8 cellular contexts compared by ENCODE assay signal in the genomic region with DNA sequence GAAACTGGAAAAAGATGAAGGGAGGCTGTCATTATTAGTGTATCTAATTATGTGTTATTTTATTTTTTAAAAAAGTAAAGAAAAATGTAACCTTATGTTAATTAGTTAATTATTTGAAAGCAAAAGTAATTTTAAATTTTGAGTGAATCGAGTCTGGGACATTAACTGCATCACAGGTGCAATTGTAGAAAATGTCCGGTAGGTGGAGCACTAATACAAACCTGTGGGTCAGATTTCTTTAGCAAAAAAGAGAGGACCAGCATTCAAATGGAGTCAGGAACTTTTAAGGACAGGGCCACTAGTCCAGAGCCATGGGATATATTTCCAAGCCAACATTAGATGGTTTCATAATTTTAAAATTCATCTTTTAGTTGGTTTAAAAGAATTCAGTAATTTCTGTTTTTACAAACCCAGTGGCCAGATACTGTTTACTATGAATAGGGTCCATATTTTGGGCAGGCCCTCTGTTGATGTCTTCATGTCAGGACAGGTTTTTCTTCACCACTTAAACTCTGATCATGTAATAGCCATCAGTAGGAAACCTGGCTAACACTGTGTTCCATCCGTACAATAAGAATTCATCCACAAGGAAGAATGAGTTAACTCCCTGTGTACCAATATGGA. TPM values are rescaled to one million over a fixed set of nuclear protein-coding genes. Genes with fewer than 3 reads are reported as not detected.
DNase-seq lines count a peak whose midpoint lies in the region; ATAC-seq and TF ChIP-seq lines count a peak whose summit lies in the region.

No MANE protein-coding gene starts in this region.

- CTCF ChIA-PET in activated CD4-positive, alpha-beta memory T cell treated with anti-CD3 and anti-CD28 coated beads for 36 hours (lab: Charles Lee): interaction anchor here (0.8 to 4.3 kb wide), 6 partner anchors 9 to 226 kb away, joined by 5 to 23 read pairs (median 10); no protein-coding TSS in a partner anchor

- H3K4me3 Mint-ChIP-seq in activated CD4-positive, alpha-beta memory T cell treated with anti-CD3 and anti-CD28 coated beads for 36 hours: no peak overlapping the region
- no peak overlapping the region for H3K4me3 Mint-ChIP-seq in progenitor cell of endocrine pancreas (ENCODE audit: low read depth)

- DNase-seq in Right ventricle myocardium superior: no peak
- no peak for DNase-seq in cardiac septum (ENCODE audit: low spot score)
- DNase-seq in NCI-H2081 (lab: John Stamatoyannopoulos, UW): peak; percentile 19 to 40
- peak; percentile 15 for DNase-seq in activated CD4-positive, alpha-beta memory T cell treated with anti-CD3 and anti-CD28 coated beads for 36 hours
- DNase-seq in germinal center (ENCODE audit: low spot score): peak; percentile 59
- no peak for DNase-seq in progenitor cell of endocrine pancreas (ENCODE audit: low spot score, unreplicated experiment)
- DNase-seq in cerebellar nuclear complex (lab: John Stamatoyannopoulos, UW): no peak

- intact Hi-C loops in Right ventricle myocardium superior (cut with DNase I): loop anchor here (5.0 kb wide), 1 partner anchor 227 kb away; no protein-coding TSS in a partner anchor
- intact Hi-C loops in cardiac septum (cut with DNase I): loop anchor here (2.0 kb wide), 1 partner anchor 229 kb away; no protein-coding TSS in a partner anchor
- intact Hi-C loops in activated CD4-positive, alpha-beta memory T cell treated with anti-CD3 and anti-CD28 coated beads for 36 hours (cut with micrococcal nuclease): loop anchor here (1.0 to 2.0 kb wide), 5 partner anchors 26 to 271 kb away; no protein-coding TSS in a partner anchor

- TF ChIP-seq CTCF in progenitor cell of endocrine pancreas (IDR thresholded peaks at IDR 0.05; ENCODE audit: unreplicated experiment): peak; percentile 83

- ATAC-seq in Right ventricle myocardium superior (ENCODE audit: poor library complexity) (peak; percentile 61), GM21786 (IDR thresholded peaks at IDR 0.05; ENCODE audit: unreplicated experiment) (peak; percentile 75)

- no peaks in the 10 kb centered on the region for H3K4me1 Mint-ChIP-seq in activated CD4-positive, alpha-beta memory T cell treated with anti-CD3 and anti-CD28 coated beads for 36 hours (ENCODE audit: low read depth)
- no peaks in the 10 kb centered on the region for H3K4me1 Mint-ChIP-seq in progenitor cell of endocrine pancreas (ENCODE audit: low read depth)

- H3K27me3 Mint-ChIP-seq in activated CD4-positive, alpha-beta memory T cell treated with anti-CD3 and anti-CD28 coated beads for 36 hours: peaks cover 2% of the 10 kb centered on the region
- no peaks in the 10 kb centered on the region for H3K27me3 Mint-ChIP-seq in progenitor cell of endocrine pancreas

- POLR2A ChIA-PET in activated CD4-positive, alpha-beta memory T cell treated with anti-CD3 and anti-CD28 coated beads for 36 hours (lab: Charles Lee): no interaction called here

- no peak overlapping the region for H3K27ac Mint-ChIP-seq in activated CD4-positive, alpha-beta memory T cell treated with anti-CD3 and anti-CD28 coated beads for 36 hours
- no peak overlapping the region for H3K27ac Mint-ChIP-seq in progenitor cell of endocrine pancreas

- H3K9me3 Mint-ChIP-seq in activated CD4-positive, alpha-beta memory T cell treated with anti-CD3 and anti-CD28 coated beads for 36 hours: no peaks in the 10 kb centered on the region
- H3K9me3 Mint-ChIP-seq in progenitor cell of endocrine pancreas (ENCODE audit: low read depth): no peaks in the 10 kb centered on the region

- no peaks in the 10 kb centered on the region for H3K36me3 Mint-ChIP-seq in activated CD4-positive, alpha-beta memory T cell treated with anti-CD3 and anti-CD28 coated beads for 36 hours
- no peaks in the 10 kb centered on the region for H3K36me3 Mint-ChIP-seq in progenitor cell of endocrine pancreas (ENCODE audit: insufficient read depth)

RNA-seq across cellular contexts. Expression of a gene that starts 27.2 kb away (rescaled TPM):
- total RNA-seq in Right ventricle myocardium superior (2.6 TPM), cardiac septum (2.5 TPM), progenitor cell of endocrine pancreas (0.38 TPM in 1 of 2 replicates, not detected in the other)
- under 1 TPM; 0.19 to 0.67 TPM for total RNA-seq in activated CD4-positive, alpha-beta memory T cell treated with anti-CD3 and anti-CD28 coated beads for 36 hours

RNA-seq across cellular contexts. Expression of a gene that starts 48.1 kb away (rescaled TPM):
- 2.5 TPM for total RNA-seq in Right ventricle myocardium superior
- 0.92 TPM for total RNA-seq in cardiac septum
- total RNA-seq in activated CD4-positive, alpha-beta memory T cell treated with anti-CD3 and anti-CD28 coated beads for 36 hours: 10 to 100 TPM; 11.6 to 12.0 TPM
- not detected in 2 replicates for total RNA-seq in progenitor cell of endocrine pancreas

RNA-seq across cellular contexts. Expression of a gene that starts 48.4 kb away (rescaled TPM):
- total RNA-seq in Right ventricle myocardium superior: 25.5 TPM
- 21.6 TPM for total RNA-seq in cardiac septum
- total RNA-seq in activated CD4-positive, alpha-beta memory T cell treated with anti-CD3 and anti-CD28 coated beads for 36 hours: 1 to 10 TPM; 8.3 to 8.9 TPM
- 29.0 and 31.4 TPM in 2 replicates for total RNA-seq in progenitor cell of endocrine pancreas

Comparison
In these comparisons a context has a peak if more than half of its experiments do, and no peak if none do; other contexts are left out.
1. DNase-seq: peak in NCI-H2081 (2 of 2), activated CD4-positive, alpha-beta memory T cell treated with anti-CD3 and anti-CD28 coated beads for 36 hours (single experiment) and germinal center (single experiment); none in Right ventricle myocardium superior (single experiment), cardiac septum (single experiment), progenitor cell of endocrine pancreas (single experiment) and cerebellar nuclear complex (0 of 2).